Comparison of ENCODE assay signal across 9 cellular contexts in genomic region chr1:150160964-150161626, GRCh38.
DNase-seq lines count a peak whose midpoint lies in the region; ATAC-seq and TF ChIP-seq lines count a peak whose summit lies in the region.
"Had no signal": no experiment of that assay in that cellular context is flagged by ENCODE, and none has a peak within 500 bp of the region (broad histone marks: within the 10 kb centered on the region; RNA-seq: fewer than 3 reads in every experiment).

No MANE protein-coding gene starts in this region.

- H3K9me3 ChIP-seq in DOHH2 (ENCODE audit: control insufficient read depth, insufficient read depth, low read length) = no peaks in the 10 kb centered on the region
- H3K9me3 ChIP-seq in effector memory CD4-positive, alpha-beta T cell (ENCODE audit: control insufficient read depth, low read length) = no peaks in the 10 kb centered on the region
- H3K9me3 ChIP-seq in neutrophil = no peaks in the 10 kb centered on the region

- peaks cover 57% of the 10 kb centered on the region for H3F3A ChIP-seq in DOHH2 (ENCODE audit: control insufficient read depth, insufficient read depth)

- TF ChIP-seq CTCF in DOHH2 (IDR thresholded peaks at IDR 0.05; ENCODE audit: low read depth, low read length, poor library complexity, severe bottlenecking) = no peak
- no peak for TF ChIP-seq CTCF in neutrophil (IDR thresholded peaks at IDR 0.05)

- H3K4me3 ChIP-seq in DOHH2 (ENCODE audit: low read length) = peak overlapping the region; percentile 76
- H3K4me3 ChIP-seq in effector memory CD4-positive, alpha-beta T cell (ENCODE audit: insufficient read depth, low read depth, low read length, poor library complexity, severe bottlenecking) = no peak overlapping the region
- H3K4me3 ChIP-seq in neutrophil (ENCODE audit: low read depth in 1 of 2, low read length in 1 of 2) = peak overlapping the region; percentile 68 to 77

- DNase-seq in NAMALWA (ENCODE audit: low spot score) = peak; percentile 44
- no peak for DNase-seq in effector memory CD4-positive, alpha-beta T cell
- DNase-seq: NCI-H1417 treated with DMSO at 0.1 percent for 48 hours had no signal

- H3K27me3 ChIP-seq in DOHH2 (ENCODE audit: control insufficient read depth, low read length) = no peaks in the 10 kb centered on the region
- no peaks in the 10 kb centered on the region for H3K27me3 ChIP-seq in effector memory CD4-positive, alpha-beta T cell (replicated peaks; ENCODE audit: control insufficient read depth, insufficient read depth, low read length, poor library complexity, severe bottlenecking)
- H3K27me3 ChIP-seq in neutrophil = peaks cover 3% of the 10 kb centered on the region

- peaks cover 96% of the 10 kb centered on the region for H3K4me1 ChIP-seq in DOHH2 (ENCODE audit: control insufficient read depth, low read length)
- H3K4me1 ChIP-seq in effector memory CD4-positive, alpha-beta T cell (ENCODE audit: control insufficient read depth, insufficient read depth, low read length, poor library complexity, severe bottlenecking) = peaks cover 22% of the 10 kb centered on the region
- peaks cover 80 to 82% of the 10 kb centered on the region in 2 experiments for H3K4me1 ChIP-seq in neutrophil (ENCODE audit: control insufficient read depth in 1 of 2, insufficient read depth in 1 of 2, low read depth in 1 of 2, low read length in 1 of 2)

- no peaks in the 10 kb centered on the region for H3K9me2 ChIP-seq in DOHH2 (replicated peaks; ENCODE audit: control insufficient read depth, low read length)

- peak overlapping the region; percentile 97 for H3K4me2 ChIP-seq in DOHH2 (ENCODE audit: low read length)

- peaks cover 12% of the 10 kb centered on the region for H3K79me2 ChIP-seq in DOHH2 (ENCODE audit: control insufficient read depth, low read length)

- ATAC-seq in GM19023 (IDR thresholded peaks at IDR 0.05; ENCODE audit: unreplicated experiment) (no peak), HG02588 (IDR thresholded peaks at IDR 0.05; ENCODE audit: unreplicated experiment) (no peak), GM21576 (IDR thresholded peaks at IDR 0.05; ENCODE audit: unreplicated experiment) (no peak), HG02763 (IDR thresholded peaks at IDR 0.05; ENCODE audit: unreplicated experiment) (no peak)

- H4K20me1 ChIP-seq in DOHH2 (ENCODE audit: control insufficient read depth, insufficient read depth, low read depth, low read length) = no peaks in the 10 kb centered on the region

- H3K27ac ChIP-seq in DOHH2 (ENCODE audit: low read depth, low read length) = peak overlapping the region; percentile 98
- H3K27ac ChIP-seq in effector memory CD4-positive, alpha-beta T cell (ENCODE audit: insufficient read depth, low read length, poor library complexity, severe bottlenecking) = peak overlapping the region; percentile 3
- H3K27ac ChIP-seq in neutrophil = peak overlapping the region; percentile 97

- H3K36me3 ChIP-seq in DOHH2 (ENCODE audit: control insufficient read depth, low read length) (peaks cover 55% of the 10 kb centered on the region), neutrophil (peaks cover 40% of the 10 kb centered on the region)
- H3K36me3 ChIP-seq in effector memory CD4-positive, alpha-beta T cell (ENCODE audit: control insufficient read depth, insufficient read depth, low read length) = peaks cover 23% of the 10 kb centered on the region

Comparison
In these comparisons a context has a peak if more than half of its experiments do, and no peak if none do; other contexts are left out.
1. H3K27ac ChIP-seq: peak in every context shown above with its lines; median percentile 98 in DOHH2; 97 in neutrophil; 3 in effector memory CD4-positive, alpha-beta T cell.